Comparison of ENCODE assay signal across 8 cellular contexts in genomic region chr19:572140-572890, GRCh38. TPM values are rescaled to one million over a fixed set of nuclear protein-coding genes. Genes with fewer than 3 reads are reported as not detected.
DNase-seq lines count a peak whose midpoint lies in the region; ATAC-seq and TF ChIP-seq lines count a peak whose summit lies in the region.

TSS of gene BSG (plus strand) at chr19:572596. CDS start at chr19:572635, 39 bp downstream.

- H3K4me1 ChIP-seq in BLaER1: peaks cover 48% of the 10 kb centered on the region
- H3K4me1 ChIP-seq in left lung: peaks cover 16 to 48% of the 10 kb centered on the region in 2 donors

- peak in 1 of 2 donors; percentile 30 for TF ChIP-seq CTCF in left lung (IDR thresholded peaks at IDR 0.05)

- H3K9me3 Mint-ChIP-seq in dendritic cell treated with granulocyte-macrophage colony-stimulating factor and Interleukin-4, amounts not matched to agents 40 ng/mL and 50 ng/mL, for 4 days: no peaks in the 10 kb centered on the region

- H3K4me2 ChIP-seq in BLaER1: peak within 1 kb of the TSS; percentile 99

- H3K9ac ChIP-seq in BLaER1: peak within 1 kb of the TSS; percentile 99

- H3K27me3 Mint-ChIP-seq in dendritic cell treated with granulocyte-macrophage colony-stimulating factor and Interleukin-4, amounts not matched to agents 40 ng/mL and 50 ng/mL, for 4 days: no peaks in the 10 kb centered on the region

- H3K36me3 Mint-ChIP-seq in dendritic cell treated with granulocyte-macrophage colony-stimulating factor and Interleukin-4, amounts not matched to agents 40 ng/mL and 50 ng/mL, for 4 days (ENCODE audit: low read depth): peaks cover 38% of the 10 kb centered on the region

- ATAC-seq in GM19372 (IDR thresholded peaks at IDR 0.05; ENCODE audit: low read depth, unreplicated experiment) (peak; percentile 82), HG03558 (IDR thresholded peaks at IDR 0.05; ENCODE audit: extremely low read depth, unreplicated experiment) (peak; percentile 59), left lung (peak; percentile 85)

- peak within 1 kb of the TSS; percentile 99 for H3K4me3 ChIP-seq in BLaER1
- H3K4me3 ChIP-seq in left lung: peak within 1 kb of the TSS; percentile 87 to 95

- peaks cover 15% of the 10 kb centered on the region for H3K36me3 ChIP-seq in BLaER1
- H3K36me3 ChIP-seq in left lung: peaks cover 0 to 2% of the 10 kb centered on the region in 2 donors

- peak within 1 kb of the TSS; percentile 95 for H3K27ac Mint-ChIP-seq in dendritic cell treated with granulocyte-macrophage colony-stimulating factor and Interleukin-4, amounts not matched to agents 40 ng/mL and 50 ng/mL, for 4 days

- peak; percentile 86 for DNase-seq in NCI-H748 treated with DMSO at 0.1 percent for 48 hours (lab: John Stamatoyannopoulos, UW)
- DNase-seq in activated CD4-positive, alpha-beta T cell treated with anti-CD3 and anti-CD28 coated beads, Interleukin-2, amount 50 U/mL, for 24 hours (ENCODE audit: low read depth in 1 of 2, low spot score in 1 of 2): peak; percentile 90 to 97
- peak; percentile 99 to 100 for DNase-seq in left lung
- DNase-seq in stimulated activated CD4-positive, alpha-beta T cell treated with anti-CD3 and anti-CD28 coated beads, Interleukin-2, amount 100 ng/mL, for 48 hours: peak; percentile 98

- H3K4me1 Mint-ChIP-seq in dendritic cell treated with granulocyte-macrophage colony-stimulating factor and Interleukin-4, amounts not matched to agents 40 ng/mL and 50 ng/mL, for 4 days (ENCODE audit: low read depth): peaks cover 61% of the 10 kb centered on the region

- peaks cover 48% of the 10 kb centered on the region for H4K20me1 ChIP-seq in BLaER1

- intact Hi-C loops in dendritic cell treated with granulocyte-macrophage colony-stimulating factor and Interleukin-4, amounts not matched to agents 40 ng/mL and 50 ng/mL, for 4 days (cut with micrococcal nuclease): loop anchor here (2.0 to 5.0 kb wide), 2 partner anchors 16 to 40 kb away; partner anchors contain the start of gene CDC34
- intact Hi-C loops in left lung (cut with DNase I): no loop called here

- H3K9me3 ChIP-seq in BLaER1: no peaks in the 10 kb centered on the region; the same call in 1 of the 2 replicates
- no peaks in the 10 kb centered on the region for H3K9me3 ChIP-seq in left lung

- H3K27me3 ChIP-seq in BLaER1: no peaks in the 10 kb centered on the region
- H3K27me3 ChIP-seq in left lung: no peaks in the 10 kb centered on the region

- H3K4me3 Mint-ChIP-seq in dendritic cell treated with granulocyte-macrophage colony-stimulating factor and Interleukin-4, amounts not matched to agents 40 ng/mL and 50 ng/mL, for 4 days: peak within 1 kb of the TSS; percentile 90

- peak within 1 kb of the TSS; percentile 96 for H3K27ac ChIP-seq in BLaER1
- H3K27ac ChIP-seq in left lung: peak within 1 kb of the TSS; percentile 91 to 93

RNA-seq across cellular contexts. Expression of gene BSG, which starts in this region (rescaled TPM):
- total RNA-seq in left lung: 100 to 1,000 TPM; 339 to 457 TPM

Comparison
In these comparisons a context has a peak if more than half of its experiments do, and no peak if none do; other contexts are left out.
1. Peak in every context shown above with its lines: DNase-seq, ATAC-seq, H3K4me3 ChIP-seq and H3K27ac ChIP-seq.